ENCODE assay signal across 16 cellular contexts in the genomic region with DNA sequence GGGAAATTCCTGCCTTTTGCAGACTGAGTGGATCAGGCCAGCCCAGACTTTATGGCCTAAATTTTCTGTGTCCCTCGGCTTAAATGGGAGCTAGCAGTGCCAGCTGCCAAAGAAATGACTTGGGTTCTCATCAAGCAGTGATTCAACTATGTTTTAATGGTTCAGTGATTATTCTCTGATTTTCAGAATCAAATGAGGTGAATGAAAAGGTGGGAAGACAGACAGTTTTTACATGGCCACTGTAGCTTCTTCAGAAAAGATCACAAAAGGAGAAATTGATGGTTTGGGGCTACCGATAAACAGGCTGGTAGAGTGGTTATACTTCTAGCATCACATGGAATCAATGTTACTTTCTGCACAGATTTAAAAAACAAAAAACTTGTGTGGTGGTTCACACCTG. TPM values are rescaled to one million over a fixed set of nuclear protein-coding genes. Genes with fewer than 3 reads are reported as not detected.
A peak's percentile ranks its signal among the peaks of the same experiment; 100 is the strongest.
DNase-seq lines count a peak whose midpoint lies in the region; ATAC-seq and TF ChIP-seq lines count a peak whose summit lies in the region.
"Had no signal": no experiment of that assay in that cellular context is flagged by ENCODE, and none has a peak within 500 bp of the region (broad histone marks: within the 10 kb centered on the region; RNA-seq: fewer than 3 reads in every experiment).

No MANE protein-coding gene starts in this region.

- no peaks in the 10 kb centered on the region for H3K4me1 Mint-ChIP-seq in activated CD8-positive, alpha-beta memory T cell treated with anti-CD3 and anti-CD28 coated beads, Interleukin-2, amount 10 ng/mL, durations not matched to agents 7 days and 5 days
- H3K4me1 Mint-ChIP-seq: CD14-positive monocyte; CD4-positive, alpha-beta memory T cell had no signal

- no peak for ATAC-seq in HG03139 (IDR thresholded peaks at IDR 0.05; ENCODE audit: unreplicated experiment)
- no peak for ATAC-seq in activated CD8-positive, alpha-beta memory T cell treated with anti-CD3 and anti-CD28 coated beads, Interleukin-2, amount 10 ng/mL, durations not matched to agents 7 days and 5 days
- ATAC-seq in GM19463 (IDR thresholded peaks at IDR 0.05; ENCODE audit: unreplicated experiment) = no peak

- no peaks in the 10 kb centered on the region for H3K9me3 Mint-ChIP-seq in activated CD8-positive, alpha-beta memory T cell treated with anti-CD3 and anti-CD28 coated beads, Interleukin-2, amount 10 ng/mL, durations not matched to agents 7 days and 5 days (ENCODE audit: low read depth)
- H3K9me3 Mint-ChIP-seq: CD4-positive, alpha-beta memory T cell had no signal

- H3K27ac Mint-ChIP-seq in activated CD8-positive, alpha-beta memory T cell treated with anti-CD3 and anti-CD28 coated beads, Interleukin-2, amount 10 ng/mL, durations not matched to agents 7 days and 5 days = no peak overlapping the region
- H3K27ac Mint-ChIP-seq: CD14-positive monocyte; CD4-positive, alpha-beta memory T cell had no signal

- DNase-seq in DMS79 treated with DMSO at 0.1 percent for 48 hours (lab: John Stamatoyannopoulos, UW) (peak; percentile 34), DMS79 (lab: John Stamatoyannopoulos, UW) (no peak), kidney glomerular epithelial cell (lab: John Stamatoyannopoulos, UW) (peak; percentile 4), renal cortical epithelial cell (ENCODE audit: low read depth) (peak; percentile 8)
- no peak for DNase-seq in activated CD8-positive, alpha-beta memory T cell treated with anti-CD3 and anti-CD28 coated beads, Interleukin-2, amount 10 ng/mL, durations not matched to agents 7 days and 5 days
- DNase-seq: 8988T; CD4-positive, alpha-beta memory T cell; DMS53; GDM1; HCEC 1CT had no signal

- H3K27me3 Mint-ChIP-seq in activated CD8-positive, alpha-beta memory T cell treated with anti-CD3 and anti-CD28 coated beads, Interleukin-2, amount 10 ng/mL, durations not matched to agents 7 days and 5 days = peaks cover 3% of the 10 kb centered on the region

- no peaks in the 10 kb centered on the region for H3K36me3 Mint-ChIP-seq in activated CD8-positive, alpha-beta memory T cell treated with anti-CD3 and anti-CD28 coated beads, Interleukin-2, amount 10 ng/mL, durations not matched to agents 7 days and 5 days
- H3K36me3 Mint-ChIP-seq: CD14-positive monocyte; CD4-positive, alpha-beta memory T cell had no signal

- CTCF ChIA-PET in activated CD8-positive, alpha-beta memory T cell treated with anti-CD3 and anti-CD28 coated beads, Interleukin-2, amount 10 ng/mL, durations not matched to agents 7 days and 5 days (lab: Charles Lee) = no interaction called here

- peak overlapping the region; percentile 46 for H3K27ac ChIP-seq in VCaP
- H3K27ac ChIP-seq: BLaER1, HL-60 had no signal

- TF ChIP-seq CTCF in VCaP (conservative IDR thresholded peaks at IDR 0.05) = no peak

- H3K4me3 Mint-ChIP-seq in activated CD8-positive, alpha-beta memory T cell treated with anti-CD3 and anti-CD28 coated beads, Interleukin-2, amount 10 ng/mL, durations not matched to agents 7 days and 5 days = no peak overlapping the region
- H3K4me3 Mint-ChIP-seq: CD14-positive monocyte; CD4-positive, alpha-beta memory T cell had no signal

RNA-seq across cellular contexts. Expression of a gene that starts 28.1 kb away (rescaled TPM):
- total RNA-seq in renal cortical epithelial cell = 2.9 and 7.1 TPM in 2 replicates
- 10 to 100 TPM in 1 of 2 experiments, 1 to 10 TPM in 1; 2.9 to 16.3 TPM for total RNA-seq in activated CD8-positive, alpha-beta memory T cell treated with anti-CD3 and anti-CD28 coated beads, Interleukin-2, amount 10 ng/mL, durations not matched to agents 7 days and 5 days

Comparison
In these comparisons a context has a peak if more than half of its experiments do, and no peak if none do; other contexts are left out.
1. DNase-seq: peak in DMS79 treated with DMSO at 0.1 percent for 48 hours (single experiment), kidney glomerular epithelial cell (single experiment) and renal cortical epithelial cell (single experiment); none in DMS79 (single experiment) and activated CD8-positive, alpha-beta memory T cell treated with anti-CD3 and anti-CD28 coated beads, Interleukin-2, amount 10 ng/mL, durations not matched to agents 7 days and 5 days (single experiment).